Comparison of ENCODE assay signal across 12 cellular contexts in genomic region chr9:136846376-136847064, GRCh38. TPM values are rescaled to one million over a fixed set of nuclear protein-coding genes. Genes with fewer than 3 reads are reported as not detected.
DNase-seq lines count a peak whose midpoint lies in the region; ATAC-seq, FAIRE-seq and TF ChIP-seq lines count a peak whose summit lies in the region.
"Had no signal": no experiment of that assay in that cellular context is flagged by ENCODE, and none has a peak within 500 bp of the region (broad histone marks: within the 10 kb centered on the region; RNA-seq: fewer than 3 reads in every experiment).

No MANE protein-coding gene starts in this region.

- no peak for FAIRE-seq in astrocyte (lab: Jason Lieb, UNC)
- FAIRE-seq: kidney, urothelium cell line had no signal

- POLR2A ChIA-PET in A673 (lab: Charles Lee; ENCODE audit: low non-redundant PET) = no interaction called here

- ATAC-seq in HG03460 (IDR thresholded peaks at IDR 0.05; ENCODE audit: unreplicated experiment) = no peak

- intact Hi-C loops in A673 (cut with micrococcal nuclease; ENCODE audit: unreplicated experiment) = no loop called here

- no peaks in the 10 kb centered on the region for H3K36me3 Mint-ChIP-seq in astrocyte (ENCODE audit: low read depth, unreplicated experiment)
- peaks cover 2% of the 10 kb centered on the region for H3K36me3 Mint-ChIP-seq in mesothelial cell of epicardium

- H3K79me2 ChIP-seq in astrocyte (ENCODE audit: insufficient read depth, low read length) = peaks cover 11% of the 10 kb centered on the region

- H3K27me3 ChIP-seq in A673 (replicated peaks; ENCODE audit: insufficient read depth, low read depth, low read length, poor library complexity) (no peaks in the 10 kb centered on the region), astrocyte (ENCODE audit: insufficient read depth, low read length) (peaks cover 7% of the 10 kb centered on the region)

- no peaks in the 10 kb centered on the region for H3K9me3 ChIP-seq in A673 (ENCODE audit: low read depth, low read length, poor library complexity, severe bottlenecking)
- peaks cover 6% of the 10 kb centered on the region for H3K9me3 ChIP-seq in astrocyte (ENCODE audit: insufficient read depth, low read depth, low read length)

- BruUV-seq in A673 (replicated peaks; lab: Mats Ljungman, UMichigan) = no TSS peak

- peak overlapping the region; percentile 78 for H3K4me3 ChIP-seq in A673 (ENCODE audit: low read depth, low read length, poor library complexity, severe bottlenecking)
- H3K4me3 ChIP-seq in astrocyte (ENCODE audit: insufficient read depth, low read depth, low read length) = no peak overlapping the region

- no peak overlapping the region for H3K9ac ChIP-seq in astrocyte (ENCODE audit: low read length)

- CTCF ChIA-PET in A673 (lab: Charles Lee) = no interaction called here

- H3K36me3 ChIP-seq in A673 (ENCODE audit: insufficient read depth, low read length, poor library complexity, severe bottlenecking) (no peaks in the 10 kb centered on the region), astrocyte (ENCODE audit: insufficient read depth, low read length) (no peaks in the 10 kb centered on the region)

- TF ChIP-seq CTCF in A673 (conservative IDR thresholded peaks at IDR 0.05; ENCODE audit: low read depth, low read length) (no peak), astrocyte (IDR thresholded peaks at IDR 0.05; ENCODE audit: insufficient read depth, low read depth, low read length) (no peak), mesothelial cell of epicardium (IDR thresholded peaks at IDR 0.05; ENCODE audit: unreplicated experiment) (no peak)

- peak overlapping the region; percentile 34 for H3K27ac Mint-ChIP-seq in astrocyte (ENCODE audit: unreplicated experiment)
- H3K27ac Mint-ChIP-seq in mesothelial cell of epicardium = no peak overlapping the region

- no peaks in the 10 kb centered on the region for H3K27me3 Mint-ChIP-seq in astrocyte (ENCODE audit: low read depth, unreplicated experiment)
- peaks cover 16% of the 10 kb centered on the region for H3K27me3 Mint-ChIP-seq in mesothelial cell of epicardium (ENCODE audit: low read depth)

- no peak overlapping the region for H2AFZ ChIP-seq in astrocyte (ENCODE audit: low read depth, low read length)

- H3K4me2 ChIP-seq in astrocyte (ENCODE audit: low read length) = no peak overlapping the region

- peaks cover 19% of the 10 kb centered on the region for H4K20me1 ChIP-seq in astrocyte (ENCODE audit: insufficient read depth, low read length)

- H3K4me1 ChIP-seq in A673 (ENCODE audit: insufficient read depth, low read length, poor library complexity, severe bottlenecking) (peaks cover 21% of the 10 kb centered on the region), astrocyte (ENCODE audit: insufficient read depth, low read length) (peaks cover 13% of the 10 kb centered on the region)

- H3K9me3 Mint-ChIP-seq in astrocyte (ENCODE audit: unreplicated experiment) (peaks cover 3% of the 10 kb centered on the region), mesothelial cell of epicardium (no peaks in the 10 kb centered on the region)

- H3K27ac ChIP-seq in A673 (ENCODE audit: low read depth, low read length, poor library complexity, severe bottlenecking) = no peak overlapping the region
- no peak overlapping the region for H3K27ac ChIP-seq in astrocyte (ENCODE audit: low read depth, low read length)

- peaks cover 5% of the 10 kb centered on the region for H3K4me1 Mint-ChIP-seq in astrocyte (ENCODE audit: low read depth, unreplicated experiment)
- peaks cover 14% of the 10 kb centered on the region for H3K4me1 Mint-ChIP-seq in mesothelial cell of epicardium

- no peak overlapping the region for H3K4me3 Mint-ChIP-seq in astrocyte (ENCODE audit: unreplicated experiment)
- peak overlapping the region; percentile 43 for H3K4me3 Mint-ChIP-seq in mesothelial cell of epicardium

- DNase-seq in A673 (ENCODE audit: low spot score) = no peak
- peak; percentile 75 for DNase-seq in DMS53 (lab: John Stamatoyannopoulos, UW)
- DNase-seq in astrocyte (ENCODE audit: low read depth) = no peak
- no peak for DNase-seq in mesothelial cell of epicardium (ENCODE audit: low spot score in 2 of 2, unreplicated experiment in 2 of 2)
- DNase-seq in NCI-H524 (lab: John Stamatoyannopoulos, UW) = no peak
- DNase-seq in hippocampal formation (lab: John Stamatoyannopoulos, UW) = no peak
- no peak for DNase-seq in T1000 (lab: John Stamatoyannopoulos, UW)
- DNase-seq: NCI-H187; stimulated activated CD4-positive, alpha-beta T cell treated with anti-CD3 and anti-CD28 coated beads, Interleukin-15, amount 100 ng/mL, for 24 hours had no signal

RNA-seq across cellular contexts. Expression of gene PHPT1, which starts 2.7 kb away (rescaled TPM):
- total RNA-seq in A673 (2021) (94.7 and 109 TPM in 2 replicates), astrocyte (192 and 215 TPM in 2 replicates), mesothelial cell of epicardium (159 to 168 TPM (median 168 TPM) in 3 replicates)

RNA-seq across cellular contexts. Expression of gene AJM1, which starts 4.2 kb away (rescaled TPM):
- total RNA-seq in A673 (2021) = 1.8 and 2.0 TPM in 2 replicates
- 3.3 and 4.2 TPM in 2 replicates for total RNA-seq in astrocyte
- total RNA-seq in mesothelial cell of epicardium = 3.1 to 3.8 TPM (median 3.6 TPM) in 3 replicates

RNA-seq across cellular contexts. Expression of gene MAMDC4, which starts 5.6 kb away (rescaled TPM):
- total RNA-seq in A673 (2021) = 7.9 and 10.1 TPM in 2 replicates
- 8.5 and 9.3 TPM in 2 replicates for total RNA-seq in astrocyte
- total RNA-seq in mesothelial cell of epicardium = 20.1 to 22.6 TPM (median 20.3 TPM) in 3 replicates

RNA-seq across cellular contexts. Expression of gene EDF1, which starts 19.6 kb away (rescaled TPM):
- total RNA-seq in A673 (2021) (321 and 330 TPM in 2 replicates), astrocyte (364 and 367 TPM in 2 replicates), mesothelial cell of epicardium (275 to 294 TPM (median 275 TPM) in 3 replicates)

RNA-seq across cellular contexts. Expression of gene RABL6, which starts 38.8 kb away (rescaled TPM):
- 208 and 210 TPM in 2 replicates for total RNA-seq in A673 (2021)
- 62.0 and 69.4 TPM in 2 replicates for total RNA-seq in astrocyte
- total RNA-seq in mesothelial cell of epicardium = 120 to 124 TPM (median 122 TPM) in 3 replicates
